30 cellular contexts compared by ENCODE assay signal in the genomic region with DNA sequence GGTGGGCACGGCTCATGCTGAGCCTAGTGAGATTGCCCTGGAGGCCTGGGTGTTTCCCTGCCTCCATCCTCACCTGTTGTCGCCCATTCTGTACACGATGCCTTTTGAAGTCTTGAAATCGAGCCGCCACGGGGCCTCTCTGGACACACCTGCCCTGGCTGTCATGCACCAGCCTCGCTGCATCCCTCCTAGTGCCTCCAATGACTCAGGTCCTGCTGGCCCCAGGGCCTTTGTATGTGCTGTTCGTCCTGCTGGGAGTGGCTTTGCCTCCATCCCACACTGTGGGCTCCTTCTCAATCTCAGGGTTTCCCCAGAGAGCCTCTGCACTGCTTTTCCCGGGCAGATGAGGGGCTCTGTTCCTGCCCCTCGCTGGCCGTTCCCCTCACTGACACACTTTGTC. TPM values are rescaled to one million over a fixed set of nuclear protein-coding genes. Genes with fewer than 3 reads are reported as not detected.
"Had no signal": no experiment of that assay in that cellular context is flagged by ENCODE, and none has a peak within 500 bp of the region (broad histone marks: within the 10 kb centered on the region; RNA-seq: fewer than 3 reads in every experiment).

No MANE protein-coding gene starts in this region.

- H3K27ac Mint-ChIP-seq: activated CD8-positive, alpha-beta memory T cell treated with anti-CD3 and anti-CD28 coated beads, Interleukin-2, amount 10 ng/mL, durations not matched to agents 7 days and 5 days; activated naive CD4-positive, alpha-beta T cell treated with anti-CD3 and anti-CD28 coated beads, Interleukin-2, amount 50 U/mL, for 24 hours; activated T-cell treated with anti-CD3 and anti-CD28 coated beads, Interleukin-2, amount 50 U/mL, for 24 hours; activated T-helper 1 cell treated with anti-CD3 and anti-CD28 coated beads, Interleukin-12 subunit alpha, Interleukin-12 subunit beta, Interleukin-2, Interleukin-4 antibody, amounts not matched to agents 30 ng/mL and 10 ng/mL and 1 ng/mL, durations not matched to agents 14 hours and 24 hours and 36 hours; T-helper 1 cell treated with Interleukin-12 subunit alpha and Interleukin-12 subunit beta and Interleukin-4 antibody, amounts not matched to agents 30 μg/mL and 1 μg/mL, for 36 hours; WTC11 had no signal

- H3K9ac ChIP-seq: KMS-11 had no signal

- H3K36me3 Mint-ChIP-seq: activated CD8-positive, alpha-beta memory T cell treated with anti-CD3 and anti-CD28 coated beads, Interleukin-2, amount 10 ng/mL, durations not matched to agents 7 days and 5 days; activated naive CD4-positive, alpha-beta T cell treated with anti-CD3 and anti-CD28 coated beads, Interleukin-2, amount 50 U/mL, for 24 hours; WTC11 had no signal

- H3K27ac ChIP-seq: breast epithelium, KMS-11, Peyer's patch, RWPE1 had no signal

- H3K27me3 ChIP-seq: breast epithelium, Peyer's patch had no signal

- H3K4me2 ChIP-seq: KMS-11 had no signal

- H3K4me3 Mint-ChIP-seq: activated CD8-positive, alpha-beta memory T cell treated with anti-CD3 and anti-CD28 coated beads, Interleukin-2, amount 10 ng/mL, durations not matched to agents 7 days and 5 days; activated naive CD4-positive, alpha-beta T cell treated with anti-CD3 and anti-CD28 coated beads, Interleukin-2, amount 50 U/mL, for 24 hours; activated T-cell treated with anti-CD3 and anti-CD28 coated beads, Interleukin-2, amount 50 U/mL, for 24 hours; activated T-helper 1 cell treated with anti-CD3 and anti-CD28 coated beads, Interleukin-12 subunit alpha, Interleukin-12 subunit beta, Interleukin-2, Interleukin-4 antibody, amounts not matched to agents 30 ng/mL and 10 ng/mL and 1 ng/mL, durations not matched to agents 14 hours and 24 hours and 36 hours; T-helper 1 cell treated with Interleukin-12 subunit alpha and Interleukin-12 subunit beta and Interleukin-4 antibody, amounts not matched to agents 30 μg/mL and 1 μg/mL, for 36 hours; WTC11 had no signal

- DNase-seq: activated CD4-positive, alpha-beta T cell treated with anti-CD3 and anti-CD28 coated beads for 48 hours; activated CD4-positive, alpha-beta T cell treated with anti-CD3 and anti-CD28 coated beads, Interleukin-2, amount 50 U/mL, for 4 hours; activated CD4-positive, CD25-positive, alpha-beta regulatory T cell treated with anti-CD3 and anti-CD28 coated beads, Interleukin-2, amount 50 U/mL, for 72 hours; activated CD8-positive, alpha-beta memory T cell treated with anti-CD3 and anti-CD28 coated beads, Interleukin-2, amount 10 ng/mL, durations not matched to agents 7 days and 5 days; activated effector memory CD4-positive, alpha-beta T cell treated with Interleukin-2 at 50 U/mL for 16 hours; activated naive CD4-positive, alpha-beta T cell; activated T-cell treated with anti-CD3 and anti-CD28 coated beads, Interleukin-2, amount 50 U/mL, for 24 hours; central memory CD4-positive, alpha-beta T cell; MV-4-11; NCI-H1092 treated with DMSO at 0.1 percent for 48 hours; NCI-H1417 treated with DMSO at 0.1 percent for 48 hours; NCI-H1694; NCI-H2029; NCI-H2107; NCI-H2171 treated with DMSO at 0.1 percent for 48 hours; NCI-H226; NCI-H526 treated with DMSO at 0.1 percent for 48 hours; NCI-H82; Peyer's patch; SHP77 treated with DMSO at 0.1 percent for 48 hours had no signal

- H3K27me3 Mint-ChIP-seq: activated naive CD4-positive, alpha-beta T cell treated with anti-CD3 and anti-CD28 coated beads, Interleukin-2, amount 50 U/mL, for 24 hours had no signal

- H3K9me3 Mint-ChIP-seq: activated naive CD4-positive, alpha-beta T cell treated with anti-CD3 and anti-CD28 coated beads, Interleukin-2, amount 50 U/mL, for 24 hours; activated T-cell treated with anti-CD3 and anti-CD28 coated beads, Interleukin-2, amount 50 U/mL, for 24 hours; T-helper 1 cell treated with Interleukin-12 subunit alpha and Interleukin-12 subunit beta and Interleukin-4 antibody, amounts not matched to agents 30 μg/mL and 1 μg/mL, for 36 hours had no signal

- H3K9me3 ChIP-seq: breast epithelium, Peyer's patch had no signal

- H3K4me1 ChIP-seq: breast epithelium had no signal

- H3K4me1 Mint-ChIP-seq: activated CD8-positive, alpha-beta memory T cell treated with anti-CD3 and anti-CD28 coated beads, Interleukin-2, amount 10 ng/mL, durations not matched to agents 7 days and 5 days; activated naive CD4-positive, alpha-beta T cell treated with anti-CD3 and anti-CD28 coated beads, Interleukin-2, amount 50 U/mL, for 24 hours had no signal

- ATAC-seq: activated CD8-positive, alpha-beta memory T cell treated with anti-CD3 and anti-CD28 coated beads, Interleukin-2, amount 10 ng/mL, durations not matched to agents 7 days and 5 days; WTC11 had no signal

- H3K36me3 ChIP-seq: breast epithelium, Peyer's patch had no signal

- H3K4me3 ChIP-seq: breast epithelium, Peyer's patch had no signal

RNA-seq across cellular contexts. Expression of a gene that starts 8.9 kb away (rescaled TPM):
- total RNA-seq: activated CD8-positive, alpha-beta memory T cell treated with anti-CD3 and anti-CD28 coated beads, Interleukin-2, amount 10 ng/mL, durations not matched to agents 7 days and 5 days; MCF 10A; SK-MEL-5 had no signal
- polyA plus RNA-seq: aorta had no signal
